ENCODE assay signal across 8 cellular contexts in the genomic region with DNA sequence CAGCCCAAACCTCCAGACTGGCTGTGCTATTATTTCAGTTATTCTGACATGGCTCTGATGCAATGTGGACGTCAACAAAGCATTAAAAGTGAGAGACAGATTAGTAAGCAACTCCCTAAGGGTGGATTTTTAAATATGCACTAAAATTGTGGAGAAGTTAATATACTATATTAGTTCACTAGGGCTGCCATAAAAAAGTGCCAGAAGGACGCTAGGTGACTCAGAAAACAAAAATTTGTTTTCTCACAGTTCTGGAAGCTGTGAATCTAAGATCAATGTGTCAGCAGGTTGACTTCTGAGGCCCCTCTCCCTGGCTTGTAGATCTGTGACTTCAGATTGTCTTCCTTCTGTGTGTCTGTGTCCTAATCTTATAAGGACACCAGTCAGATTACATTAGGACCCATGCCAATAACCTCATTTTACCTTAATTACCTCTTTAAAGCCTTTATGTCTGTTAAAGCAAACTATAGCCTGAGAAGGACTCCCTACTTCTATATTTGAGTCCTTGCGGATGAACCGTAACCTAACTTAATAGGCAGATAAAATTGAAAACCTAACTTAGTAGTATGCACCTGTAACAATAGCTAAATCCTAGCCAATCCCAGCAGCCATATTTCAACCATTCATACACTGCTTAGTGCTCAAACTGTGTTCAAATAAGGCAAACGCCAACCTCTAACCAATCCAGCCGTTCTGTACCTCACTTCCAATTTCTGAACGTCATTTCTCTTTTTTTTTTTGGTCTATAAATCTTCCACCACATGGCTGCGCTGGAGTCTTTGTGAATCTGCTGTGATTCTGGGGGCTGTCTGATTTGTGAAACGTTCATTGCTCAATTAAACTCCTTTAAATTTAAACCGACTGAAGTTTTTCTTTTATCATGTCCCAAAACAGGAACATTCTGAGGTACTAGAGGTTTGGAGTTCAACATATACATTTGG.
A peak's percentile ranks its signal among the peaks of the same experiment; 100 is the strongest.
DNase-seq lines count a peak whose midpoint lies in the region; ATAC-seq and TF ChIP-seq lines count a peak whose summit lies in the region.

No MANE protein-coding gene starts in this region.

- peak; percentile 39 for TF ChIP-seq CTCF in GM13977 (IDR thresholded peaks at IDR 0.05; ENCODE audit: extremely low read depth, insufficient read depth, missing control alignments)

- ATAC-seq in HG02759 (IDR thresholded peaks at IDR 0.05; ENCODE audit: unreplicated experiment): peak; percentile 16

- intact Hi-C loops in posterior cingulate gyrus (cut with DNase I): no loop called here

- in situ Hi-C loops in GM13977 (cut with MboI; ENCODE audit: low pct_unique_long_range_greater_than_20kb, low sequenced_read_pairs, unreplicated experiment): loop anchor here (10.0 kb wide), 1 partner anchor 62 kb away; a partner anchor contains a TSS

- DNase-seq in GM13977 (ENCODE audit: low spot score) (no peak), RPMI8226 (peak; percentile 26), medulla oblongata (ENCODE audit: extremely low spot score) (peak; percentile 41), NCI-H524 (lab: John Stamatoyannopoulos, UW) (no peak), NCI-H1105 treated with DMSO at 0.1 percent for 48 hours (lab: John Stamatoyannopoulos, UW) (no peak), posterior cingulate gyrus (no peak), SKM-1 treated with dmso at 0.1 percent for 144 hours (lab: John Stamatoyannopoulos, UW; ENCODE audit: unreplicated experiment) (no peak)

Comparison
In these comparisons a context has a peak if more than half of its experiments do, and no peak if none do; other contexts are left out.
1. DNase-seq: peak in RPMI8226 (single experiment) and medulla oblongata (single experiment); none in GM13977 (single experiment), NCI-H524 (0 of 2), NCI-H1105 treated with DMSO at 0.1 percent for 48 hours (single experiment), posterior cingulate gyrus (0 of 10) and SKM-1 treated with dmso at 0.1 percent for 144 hours (single experiment).